ENCODE assay signal across 1 cellular context in the genomic region with DNA sequence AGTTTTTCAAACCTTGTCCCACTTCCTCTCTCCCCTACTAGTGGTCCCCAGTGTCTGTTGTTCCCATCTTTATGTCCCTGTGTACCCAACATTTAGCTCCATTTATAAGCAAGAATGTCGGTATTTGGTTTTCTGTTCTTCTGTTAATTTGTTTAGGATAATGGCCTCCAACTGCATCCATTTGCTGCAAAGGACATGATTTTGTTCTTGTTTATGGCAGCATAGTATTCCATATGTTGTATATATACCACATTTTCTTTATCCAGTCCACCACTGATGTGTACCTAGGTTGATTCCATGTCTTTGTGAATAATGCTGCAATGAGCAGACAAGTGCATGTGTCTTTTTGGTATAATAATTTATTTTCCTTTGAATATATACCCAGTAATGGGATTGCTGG.
TF ChIP-seq lines count a peak whose summit lies in the region.

No MANE protein-coding gene starts in this region.

TF ChIP-seq in SK-N-SH, 30 proteins besides CTCF, POLR2A, EP300 and RAD21 (continued from another document):
- TF ChIP-seq, protein P1, sequence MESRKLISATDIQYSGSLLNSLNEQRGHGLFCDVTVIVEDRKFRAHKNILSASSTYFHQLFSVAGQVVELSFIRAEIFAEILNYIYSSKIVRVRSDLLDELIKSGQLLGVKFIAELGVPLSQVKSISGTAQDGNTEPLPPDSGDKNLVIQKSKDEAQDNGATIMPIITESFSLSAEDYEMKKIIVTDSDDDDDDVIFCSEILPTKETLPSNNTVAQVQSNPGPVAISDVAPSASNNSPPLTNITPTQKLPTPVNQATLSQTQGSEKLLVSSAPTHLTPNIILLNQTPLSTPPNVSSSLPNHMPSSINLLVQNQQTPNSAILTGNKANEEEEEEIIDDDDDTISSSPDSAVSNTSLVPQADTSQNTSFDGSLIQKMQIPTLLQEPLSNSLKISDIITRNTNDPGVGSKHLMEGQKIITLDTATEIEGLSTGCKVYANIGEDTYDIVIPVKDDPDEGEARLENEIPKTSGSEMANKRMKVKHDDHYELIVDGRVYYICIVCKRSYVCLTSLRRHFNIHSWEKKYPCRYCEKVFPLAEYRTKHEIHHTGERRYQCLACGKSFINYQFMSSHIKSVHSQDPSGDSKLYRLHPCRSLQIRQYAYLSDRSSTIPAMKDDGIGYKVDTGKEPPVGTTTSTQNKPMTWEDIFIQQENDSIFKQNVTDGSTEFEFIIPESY (IDR thresholded peaks at IDR 0.05; ENCODE audit: borderline replicate concordance, low read depth) = no peak
- no peak for TF ChIP-seq POLR2AphosphoS5 (IDR thresholded peaks at IDR 0.05; ENCODE audit: low read depth, low read length)
TF ChIP-seq in SK-N-SH: peak in this region for 0.
